Comparison of ENCODE assay signal across 1 cellular context in the genomic region with DNA sequence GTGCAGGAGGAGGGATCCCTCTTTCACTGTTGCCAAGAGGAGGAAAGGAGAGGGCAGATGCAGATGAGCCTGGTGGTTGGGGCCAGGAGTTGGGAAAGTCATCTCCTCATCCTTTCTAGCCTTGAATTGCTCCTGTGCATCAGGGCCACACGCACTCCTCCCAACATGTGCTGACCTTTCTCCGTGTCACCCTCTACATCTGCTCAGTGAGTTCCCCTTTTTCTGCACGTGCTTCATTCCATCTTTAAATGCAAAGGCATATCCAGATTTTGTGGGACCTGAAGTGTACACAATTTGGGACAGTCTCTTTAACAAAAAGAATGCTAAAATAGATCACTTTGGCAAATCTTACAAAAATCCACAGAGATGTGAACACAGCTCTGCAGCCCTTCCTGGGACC.
TF ChIP-seq lines count a peak whose summit lies in the region.

No MANE protein-coding gene starts in this region.

TF ChIP-seq in K562, 482 proteins besides CTCF, POLR2A, EP300 and RAD21 (continued from another document):
- TF ChIP-seq, protein P1, sequence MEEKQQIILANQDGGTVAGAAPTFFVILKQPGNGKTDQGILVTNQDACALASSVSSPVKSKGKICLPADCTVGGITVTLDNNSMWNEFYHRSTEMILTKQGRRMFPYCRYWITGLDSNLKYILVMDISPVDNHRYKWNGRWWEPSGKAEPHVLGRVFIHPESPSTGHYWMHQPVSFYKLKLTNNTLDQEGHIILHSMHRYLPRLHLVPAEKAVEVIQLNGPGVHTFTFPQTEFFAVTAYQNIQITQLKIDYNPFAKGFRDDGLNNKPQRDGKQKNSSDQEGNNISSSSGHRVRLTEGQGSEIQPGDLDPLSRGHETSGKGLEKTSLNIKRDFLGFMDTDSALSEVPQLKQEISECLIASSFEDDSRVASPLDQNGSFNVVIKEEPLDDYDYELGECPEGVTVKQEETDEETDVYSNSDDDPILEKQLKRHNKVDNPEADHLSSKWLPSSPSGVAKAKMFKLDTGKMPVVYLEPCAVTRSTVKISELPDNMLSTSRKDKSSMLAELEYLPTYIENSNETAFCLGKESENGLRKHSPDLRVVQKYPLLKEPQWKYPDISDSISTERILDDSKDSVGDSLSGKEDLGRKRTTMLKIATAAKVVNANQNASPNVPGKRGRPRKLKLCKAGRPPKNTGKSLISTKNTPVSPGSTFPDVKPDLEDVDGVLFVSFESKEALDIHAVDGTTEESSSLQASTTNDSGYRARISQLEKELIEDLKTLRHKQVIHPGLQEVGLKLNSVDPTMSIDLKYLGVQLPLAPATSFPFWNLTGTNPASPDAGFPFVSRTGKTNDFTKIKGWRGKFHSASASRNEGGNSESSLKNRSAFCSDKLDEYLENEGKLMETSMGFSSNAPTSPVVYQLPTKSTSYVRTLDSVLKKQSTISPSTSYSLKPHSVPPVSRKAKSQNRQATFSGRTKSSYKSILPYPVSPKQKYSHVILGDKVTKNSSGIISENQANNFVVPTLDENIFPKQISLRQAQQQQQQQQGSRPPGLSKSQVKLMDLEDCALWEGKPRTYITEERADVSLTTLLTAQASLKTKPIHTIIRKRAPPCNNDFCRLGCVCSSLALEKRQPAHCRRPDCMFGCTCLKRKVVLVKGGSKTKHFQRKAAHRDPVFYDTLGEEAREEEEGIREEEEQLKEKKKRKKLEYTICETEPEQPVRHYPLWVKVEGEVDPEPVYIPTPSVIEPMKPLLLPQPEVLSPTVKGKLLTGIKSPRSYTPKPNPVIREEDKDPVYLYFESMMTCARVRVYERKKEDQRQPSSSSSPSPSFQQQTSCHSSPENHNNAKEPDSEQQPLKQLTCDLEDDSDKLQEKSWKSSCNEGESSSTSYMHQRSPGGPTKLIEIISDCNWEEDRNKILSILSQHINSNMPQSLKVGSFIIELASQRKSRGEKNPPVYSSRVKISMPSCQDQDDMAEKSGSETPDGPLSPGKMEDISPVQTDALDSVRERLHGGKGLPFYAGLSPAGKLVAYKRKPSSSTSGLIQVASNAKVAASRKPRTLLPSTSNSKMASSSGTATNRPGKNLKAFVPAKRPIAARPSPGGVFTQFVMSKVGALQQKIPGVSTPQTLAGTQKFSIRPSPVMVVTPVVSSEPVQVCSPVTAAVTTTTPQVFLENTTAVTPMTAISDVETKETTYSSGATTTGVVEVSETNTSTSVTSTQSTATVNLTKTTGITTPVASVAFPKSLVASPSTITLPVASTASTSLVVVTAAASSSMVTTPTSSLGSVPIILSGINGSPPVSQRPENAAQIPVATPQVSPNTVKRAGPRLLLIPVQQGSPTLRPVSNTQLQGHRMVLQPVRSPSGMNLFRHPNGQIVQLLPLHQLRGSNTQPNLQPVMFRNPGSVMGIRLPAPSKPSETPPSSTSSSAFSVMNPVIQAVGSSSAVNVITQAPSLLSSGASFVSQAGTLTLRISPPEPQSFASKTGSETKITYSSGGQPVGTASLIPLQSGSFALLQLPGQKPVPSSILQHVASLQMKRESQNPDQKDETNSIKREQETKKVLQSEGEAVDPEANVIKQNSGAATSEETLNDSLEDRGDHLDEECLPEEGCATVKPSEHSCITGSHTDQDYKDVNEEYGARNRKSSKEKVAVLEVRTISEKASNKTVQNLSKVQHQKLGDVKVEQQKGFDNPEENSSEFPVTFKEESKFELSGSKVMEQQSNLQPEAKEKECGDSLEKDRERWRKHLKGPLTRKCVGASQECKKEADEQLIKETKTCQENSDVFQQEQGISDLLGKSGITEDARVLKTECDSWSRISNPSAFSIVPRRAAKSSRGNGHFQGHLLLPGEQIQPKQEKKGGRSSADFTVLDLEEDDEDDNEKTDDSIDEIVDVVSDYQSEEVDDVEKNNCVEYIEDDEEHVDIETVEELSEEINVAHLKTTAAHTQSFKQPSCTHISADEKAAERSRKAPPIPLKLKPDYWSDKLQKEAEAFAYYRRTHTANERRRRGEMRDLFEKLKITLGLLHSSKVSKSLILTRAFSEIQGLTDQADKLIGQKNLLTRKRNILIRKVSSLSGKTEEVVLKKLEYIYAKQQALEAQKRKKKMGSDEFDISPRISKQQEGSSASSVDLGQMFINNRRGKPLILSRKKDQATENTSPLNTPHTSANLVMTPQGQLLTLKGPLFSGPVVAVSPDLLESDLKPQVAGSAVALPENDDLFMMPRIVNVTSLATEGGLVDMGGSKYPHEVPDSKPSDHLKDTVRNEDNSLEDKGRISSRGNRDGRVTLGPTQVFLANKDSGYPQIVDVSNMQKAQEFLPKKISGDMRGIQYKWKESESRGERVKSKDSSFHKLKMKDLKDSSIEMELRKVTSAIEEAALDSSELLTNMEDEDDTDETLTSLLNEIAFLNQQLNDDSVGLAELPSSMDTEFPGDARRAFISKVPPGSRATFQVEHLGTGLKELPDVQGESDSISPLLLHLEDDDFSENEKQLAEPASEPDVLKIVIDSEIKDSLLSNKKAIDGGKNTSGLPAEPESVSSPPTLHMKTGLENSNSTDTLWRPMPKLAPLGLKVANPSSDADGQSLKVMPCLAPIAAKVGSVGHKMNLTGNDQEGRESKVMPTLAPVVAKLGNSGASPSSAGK (IDR thresholded peaks at IDR 0.05): no peak
